In genomic region chr9:135857843-135858242, GRCh38 we compare ENCODE assay signal across 16 cellular contexts. TPM values are rescaled to one million over a fixed set of nuclear protein-coding genes. Genes with fewer than 3 reads are reported as not detected.
DNase-seq lines count a peak whose midpoint lies in the region; ATAC-seq, FAIRE-seq and TF ChIP-seq lines count a peak whose summit lies in the region.
"Had no signal": no experiment of that assay in that cellular context is flagged by ENCODE, and none has a peak within 500 bp of the region (broad histone marks: within the 10 kb centered on the region; RNA-seq: fewer than 3 reads in every experiment).

No MANE protein-coding gene starts in this region.

- peak overlapping the region; percentile 55 for H3K27ac Mint-ChIP-seq in astrocyte (ENCODE audit: unreplicated experiment)

- peaks cover 20 to 56% of the 10 kb centered on the region in 2 experiments for H3K79me1 ChIP-seq in IMR-90 (ENCODE audit: low read depth in 1 of 2, low read length in 2 of 2)

- no peak overlapping the region for H3K4me3 Mint-ChIP-seq in astrocyte (ENCODE audit: unreplicated experiment)

- H3K36me3 Mint-ChIP-seq in astrocyte (ENCODE audit: low read depth, unreplicated experiment) = peaks cover 6% of the 10 kb centered on the region

- H3K27me3 ChIP-seq in IMR-90 (ENCODE audit: control insufficient read depth, insufficient read depth, low read length) (no peaks in the 10 kb centered on the region), astrocyte (ENCODE audit: insufficient read depth, low read length) (no peaks in the 10 kb centered on the region)

- H3K4me1 ChIP-seq in IMR-90 (ENCODE audit: control insufficient read depth, insufficient read depth, low read length) = peaks cover 13% of the 10 kb centered on the region; the same call in 1 of the 2 replicates
- H3K4me1 ChIP-seq in astrocyte (ENCODE audit: insufficient read depth, low read length) = peaks cover 15% of the 10 kb centered on the region

- TF ChIP-seq POLR2A in IMR-90 (IDR thresholded peaks at IDR 0.05; ENCODE audit: low read depth, low read length) = no peak
- TF ChIP-seq POLR2A in GM12892 (IDR thresholded peaks at IDR 0.05; ENCODE audit: low read depth, low read length) = no peak

- H3K36me3 ChIP-seq in IMR-90 (ENCODE audit: control insufficient read depth, insufficient read depth, low read length) (peaks cover 7% of the 10 kb centered on the region; the same call in 1 of the 2 replicates), astrocyte (ENCODE audit: insufficient read depth, low read length) (peaks cover 3% of the 10 kb centered on the region)

- POLR2A ChIA-PET in IMR-90 (lab: Charles Lee; ENCODE audit: unreplicated experiment) = no interaction called here

- dilution Hi-C loops in IMR-90 (cut with HindIII; ENCODE audit: low sequenced_read_pairs, unreplicated experiment) = no loop called here

- FAIRE-seq in astrocyte (lab: Jason Lieb, UNC) = no peak
- no peak for FAIRE-seq in GM12892 (lab: Jason Lieb, UNC)
- FAIRE-seq: A549, HepG2, RCC 7860 had no signal

- BruUV-seq in IMR-90 (replicated peaks; lab: Mats Ljungman, UMichigan) = no TSS peak

- ATAC-seq in IMR-90 (ENCODE audit: low read depth) = peak; percentile 22; the same call in 1 of the 2 replicates
- no peak for ATAC-seq in GM21423 (IDR thresholded peaks at IDR 0.05; ENCODE audit: unreplicated experiment)
- no peak for ATAC-seq in GM21447 (IDR thresholded peaks at IDR 0.05; ENCODE audit: unreplicated experiment)
- ATAC-seq: A549, HepG2 had no signal

- no peak overlapping the region for H2BK15ac ChIP-seq in IMR-90 (ENCODE audit: low read depth, low read length)

- no peak overlapping the region for H4K8ac ChIP-seq in IMR-90 (ENCODE audit: low read depth in 2 of 2, low read length in 2 of 2)

- no peak overlapping the region for H2BK20ac ChIP-seq in IMR-90 (ENCODE audit: low read depth, low read length)

- H2BK120ac ChIP-seq in IMR-90 (ENCODE audit: low read depth, low read length) = no peak overlapping the region

- CTCF ChIA-PET in IMR-90 (lab: Yijun Ruan, JAX) = no interaction called here

- no peak overlapping the region for H3K18ac ChIP-seq in IMR-90 (ENCODE audit: low read depth, low read length)

- peaks cover 34% of the 10 kb centered on the region for H3K79me2 ChIP-seq in astrocyte (ENCODE audit: insufficient read depth, low read length)

- in situ Hi-C loops in IMR-90 (cut with MboI; ENCODE audit: low sequenced_read_pairs) = loop anchor here (5.0 kb wide), 1 partner anchor 44 kb away; no protein-coding TSS in a partner anchor

- peak overlapping the region; percentile 39 for H2AK9ac ChIP-seq in IMR-90 (replicated peaks; ENCODE audit: low read depth, low read length, poor library complexity)

- H3K56ac ChIP-seq in IMR-90 (ENCODE audit: extremely low read depth, insufficient read depth, low read length) = no peak overlapping the region

- H2AFZ ChIP-seq in IMR-90 (replicated peaks; ENCODE audit: low read length, poor library complexity) (no peak overlapping the region), astrocyte (ENCODE audit: low read depth, low read length) (no peak overlapping the region)

- H3K9me1 ChIP-seq in IMR-90 (ENCODE audit: insufficient read depth, low read length) = peaks cover 26% of the 10 kb centered on the region

- H2AK5ac ChIP-seq in IMR-90 (ENCODE audit: low read depth, low read length) = no peak overlapping the region

- H3K9ac ChIP-seq in IMR-90 (ENCODE audit: low read depth, low read length) = no peak overlapping the region
- no peak overlapping the region for H3K9ac ChIP-seq in astrocyte (ENCODE audit: low read length)

- no peak overlapping the region for H4K5ac ChIP-seq in IMR-90 (ENCODE audit: low read depth, low read length)

- no peak for TF ChIP-seq CTCF in IMR-90 (conservative IDR thresholded peaks at IDR 0.05; ENCODE audit: low read depth, low read length)
- TF ChIP-seq CTCF in astrocyte (IDR thresholded peaks at IDR 0.05; ENCODE audit: insufficient read depth, low read depth, low read length) = no peak

- peaks cover 17% of the 10 kb centered on the region for H3K4me1 Mint-ChIP-seq in astrocyte (ENCODE audit: low read depth, unreplicated experiment)

- intact Hi-C loops in IMR-90 (cut with micrococcal nuclease) = no loop called here

- H4K20me1 ChIP-seq in IMR-90 (ENCODE audit: insufficient read depth, low read length) = peaks cover 20% of the 10 kb centered on the region
- peaks cover 67% of the 10 kb centered on the region for H4K20me1 ChIP-seq in astrocyte (ENCODE audit: insufficient read depth, low read length)

- H3K27ac ChIP-seq in IMR-90 (ENCODE audit: insufficient read depth, low read length) = no peak overlapping the region
- H3K27ac ChIP-seq in astrocyte (ENCODE audit: low read depth, low read length) = no peak overlapping the region
- H3K27ac ChIP-seq: A549, C4-2B had no signal

- H2BK5ac ChIP-seq in IMR-90 (ENCODE audit: low read depth, low read length, poor library complexity, severe bottlenecking) = no peak overlapping the region

- H3K9me3 ChIP-seq in IMR-90 (ENCODE audit: control insufficient read depth, insufficient read depth, low read length) (no peaks in the 10 kb centered on the region), astrocyte (ENCODE audit: insufficient read depth, low read depth, low read length) (no peaks in the 10 kb centered on the region)
- H3K9me3 ChIP-seq: A549 had no signal

- peak overlapping the region; percentile 6; the same call in 1 of the 2 replicates for H3K4ac ChIP-seq in IMR-90 (ENCODE audit: low read depth, low read length)

- no peak overlapping the region for H4K91ac ChIP-seq in IMR-90 (ENCODE audit: insufficient read depth, low read depth, low read length)

- H3K9me3 Mint-ChIP-seq in astrocyte (ENCODE audit: unreplicated experiment) = no peaks in the 10 kb centered on the region

- H3K27me3 Mint-ChIP-seq in astrocyte (ENCODE audit: low read depth, unreplicated experiment) = no peaks in the 10 kb centered on the region

- H3K4me2 ChIP-seq in IMR-90 (ENCODE audit: low read depth, low read length) (no peak overlapping the region), astrocyte (ENCODE audit: low read length) (peak overlapping the region; percentile 14)
- H3K4me2 ChIP-seq: A549 had no signal

- no CpG with 5 or more reads among the region's 3 CpGs for WGBS in IMR-90 (ENCODE audit: extremely low coverage in 2 of 2, insufficient read length in 1 of 2), 2 experiments

- no peak for TF ChIP-seq RAD21 in IMR-90 (IDR thresholded peaks at IDR 0.05; ENCODE audit: low read length)

- DNase-seq in EH (ENCODE audit: low read depth) (peak; percentile 18), IMR-90 (no peak), astrocyte (ENCODE audit: low read depth) (no peak), myocyte (ENCODE audit: low read depth) (peak; percentile 19), GM12892 (ENCODE audit: insufficient read length) (no peak)
- DNase-seq: MM.1S, NCI-H1105, NCI-H1694, NCI-H510A treated with DMSO at 0.1 percent for 48 hours, SHP77 had no signal

- no peak overlapping the region for H3K23ac ChIP-seq in IMR-90 (ENCODE audit: low read depth, low read length)

- H3K14ac ChIP-seq in IMR-90 (replicated peaks; ENCODE audit: low read depth, low read length) = peak overlapping the region; percentile 52; the same call in 1 of the 2 replicates

- H3K4me3 ChIP-seq in IMR-90 (ENCODE audit: insufficient read depth, low read depth, low read length) (no peak overlapping the region), astrocyte (ENCODE audit: insufficient read depth, low read depth, low read length) (no peak overlapping the region)
- H3K4me3 ChIP-seq: A549 had no signal

TF ChIP-seq in IMR-90, 13 proteins besides CTCF, POLR2A, EP300 and RAD21:
- TF ChIP-seq RFX5 (IDR thresholded peaks at IDR 0.05; ENCODE audit: low read depth, low read length) = no peak
- TF ChIP-seq MAZ (IDR thresholded peaks at IDR 0.05; ENCODE audit: borderline replicate concordance, low read depth, low read length) = no peak
- no peak for TF ChIP-seq ELK1 (IDR thresholded peaks at IDR 0.05; ENCODE audit: borderline replicate concordance, low read depth, low read length)
- no peak for TF ChIP-seq FOS (IDR thresholded peaks at IDR 0.05; ENCODE audit: low read depth, low read length)
- TF ChIP-seq CHD1 (IDR thresholded peaks at IDR 0.05; ENCODE audit: low read depth, low read length) = no peak
- TF ChIP-seq SMC3 (IDR thresholded peaks at IDR 0.05; ENCODE audit: low read depth, low read length) = no peak
- TF ChIP-seq CEBPB (IDR thresholded peaks at IDR 0.05; ENCODE audit: low read depth, low read length) = no peak
- no peak for TF ChIP-seq NFE2L2 (IDR thresholded peaks at IDR 0.05; ENCODE audit: low read depth, low read length)

RNA-seq across cellular contexts. Expression of gene CAMSAP1, which starts 49.5 kb away (rescaled TPM):
- 19.5 and 21.1 TPM in 2 replicates for total RNA-seq in IMR-90 (2012; rRNA removed)
- polyA plus RNA-seq in IMR-90 (2012; rRNA removed) = 8.2 and 8.6 TPM in 2 replicates
- polyA plus RNA-seq in IMR-90 (2012; cell fraction: cytosol; rRNA removed) = 5.5 and 9.6 TPM in 2 replicates
- 8.9 and 9.8 TPM in 2 replicates for polyA plus RNA-seq in IMR-90 (2012; cell fraction: nucleus; rRNA removed; ENCODE audit: low replicate concordance)
- 27.3 and 34.8 TPM in 2 replicates for total RNA-seq in astrocyte
- 45.8 and 57.8 TPM in 2 replicates for total RNA-seq in myocyte
- polyA plus RNA-seq in myocyte (2012) = 22.2 TPM
- 10.7 TPM for polyA plus RNA-seq in GM12892 (2012; ENCODE audit: missing spikeins)

Comparison
In these comparisons a context has a peak if more than half of its experiments do, and no peak if none do; other contexts are left out.
1. DNase-seq: peak in EH (single experiment) and myocyte (single experiment); none in IMR-90 (single experiment), astrocyte (single experiment) and GM12892 (single experiment).